ENCODE assay signal across 29 cellular contexts in the genomic region with DNA sequence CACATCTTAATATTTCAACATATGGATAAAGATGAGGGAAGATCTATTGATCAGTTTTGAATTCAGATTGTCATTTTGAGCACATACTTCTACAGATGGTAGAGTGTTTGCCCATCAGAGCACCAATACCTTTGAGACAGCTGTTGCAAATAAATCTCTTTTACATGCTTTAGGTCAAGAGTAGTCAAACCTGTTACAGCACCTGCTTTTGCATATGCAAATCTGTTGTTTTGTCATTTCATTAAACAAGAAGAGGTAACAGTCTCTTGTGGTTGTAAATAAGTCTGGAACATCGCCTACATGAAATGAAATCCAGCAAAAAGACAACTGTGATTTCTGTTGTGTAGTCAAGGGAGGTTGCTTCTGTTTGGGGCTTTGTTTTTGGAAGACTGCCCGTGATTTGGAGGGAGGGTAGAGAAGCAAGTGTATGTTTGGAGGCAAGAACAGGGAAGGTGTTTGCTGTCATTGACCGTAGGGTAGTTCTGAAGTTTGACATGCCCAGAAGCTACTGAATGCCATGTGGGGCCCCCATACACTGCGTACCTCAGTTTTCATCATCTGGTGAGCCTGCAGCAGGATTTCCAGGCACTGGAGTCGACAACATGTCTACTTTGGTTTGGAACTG.
"Had no signal": no experiment of that assay in that cellular context is flagged by ENCODE, and none has a peak within 500 bp of the region (broad histone marks: within the 10 kb centered on the region; RNA-seq: fewer than 3 reads in every experiment).

No MANE protein-coding gene starts in this region.

- H3K4me1 ChIP-seq: heart right ventricle, right atrium auricular region, spleen, testis, uterus had no signal

- H3K36me3 Mint-ChIP-seq: activated naive CD8-positive, alpha-beta T cell treated with anti-CD3 and anti-CD28 coated beads, Interleukin-2, amount 10 ng/mL, durations not matched to agents 7 days and 5 days; memory B cell had no signal

- H3K27me3 ChIP-seq: heart right ventricle, neutrophil, ovary, right atrium auricular region, spleen, testis had no signal

- H3K4me1 Mint-ChIP-seq: activated naive CD8-positive, alpha-beta T cell treated with anti-CD3 and anti-CD28 coated beads, Interleukin-2, amount 10 ng/mL, durations not matched to agents 7 days and 5 days; memory B cell had no signal

- ATAC-seq: activated T-cell treated with anti-CD3 and anti-CD28 coated beads, Interleukin-2, amount 50 U/mL, for 4 hours; heart right ventricle; left cardiac atrium; psoas muscle had no signal

- H3K27ac ChIP-seq: heart right ventricle, neutrophil, ovary, psoas muscle, right atrium auricular region, spleen, testis, uterus, WERI-Rb-1 had no signal

- H3K27ac Mint-ChIP-seq: activated naive CD4-positive, alpha-beta T cell treated with anti-CD3 and anti-CD28 coated beads for 36 hours; activated naive CD8-positive, alpha-beta T cell treated with anti-CD3 and anti-CD28 coated beads, Interleukin-2, amount 10 ng/mL, durations not matched to agents 7 days and 5 days; memory B cell; nephron; T-helper 2 cell treated with Interferon-gamma antibody and Interleukin-4, amounts not matched to agents 5 μg/mL and 100 μg/mL, for 36 hours had no signal

- H3K9me3 Mint-ChIP-seq: activated naive CD4-positive, alpha-beta T cell treated with anti-CD3 and anti-CD28 coated beads for 36 hours; activated naive CD8-positive, alpha-beta T cell treated with anti-CD3 and anti-CD28 coated beads, Interleukin-2, amount 10 ng/mL, durations not matched to agents 7 days and 5 days; activated T-cell treated with anti-CD3 and anti-CD28 coated beads, Interleukin-2, amount 50 U/mL, for 4 hours; memory B cell; nephron; T-helper 2 cell treated with Interferon-gamma antibody and Interleukin-4, amounts not matched to agents 5 μg/mL and 100 μg/mL, for 36 hours had no signal

- H3K27me3 Mint-ChIP-seq: activated naive CD8-positive, alpha-beta T cell treated with anti-CD3 and anti-CD28 coated beads, Interleukin-2, amount 10 ng/mL, durations not matched to agents 7 days and 5 days had no signal

- H3K9me3 ChIP-seq: heart right ventricle, neutrophil, ovary, psoas muscle, right atrium auricular region, spleen, testis, uterus had no signal

- H3K4me3 ChIP-seq: heart right ventricle, ovary, psoas muscle, right atrium auricular region, spleen, testis, uterus had no signal

- H3K36me3 ChIP-seq: heart right ventricle, neutrophil, ovary, right atrium auricular region, spleen, uterus, WERI-Rb-1 had no signal

- H3K4me3 Mint-ChIP-seq: activated naive CD4-positive, alpha-beta T cell treated with anti-CD3 and anti-CD28 coated beads for 36 hours; activated naive CD8-positive, alpha-beta T cell treated with anti-CD3 and anti-CD28 coated beads, Interleukin-2, amount 10 ng/mL, durations not matched to agents 7 days and 5 days; activated T-cell treated with anti-CD3 and anti-CD28 coated beads, Interleukin-2, amount 50 U/mL, for 4 hours; memory B cell; nephron; T-helper 2 cell treated with Interferon-gamma antibody and Interleukin-4, amounts not matched to agents 5 μg/mL and 100 μg/mL, for 36 hours had no signal

- FAIRE-seq: bronchial epithelial cell, endometrium, islet of Langerhans, TTC549 had no signal

- DNase-seq: activated CD4-positive, alpha-beta T cell treated with anti-CD3 and anti-CD28 coated beads for 1 hour; activated CD8-positive, alpha-beta memory T cell treated with anti-CD3 and anti-CD28 coated beads, Interleukin-2, amount 50 U/mL, for 4 hours; activated naive CD4-positive, alpha-beta T cell treated with anti-CD3 and anti-CD28 coated beads for 36 hours; activated naive CD8-positive, alpha-beta T cell treated with anti-CD3 and anti-CD28 coated beads, Interleukin-2, amount 10 ng/mL, durations not matched to agents 7 days and 5 days; activated T-cell treated with anti-CD3 and anti-CD28 coated beads, Interleukin-2, amount 50 U/mL, for 4 hours; amniotic stem cell; cortex of kidney; erythroblast; foreskin fibroblast; heart right ventricle; left cardiac atrium; ovary; psoas muscle; spleen; stimulated activated CD4-positive, alpha-beta T cell treated with anti-CD3 and anti-CD28 coated beads, Interleukin-4, amount 100 ng/mL, for 1 hour; stimulated activated naive CD4-positive, alpha-beta T cell; testis; trophoblast cell; uterus; WERI-Rb-1 had no signal
